In genomic region chr4:38735870-38736269, GRCh38 we compare ENCODE assay signal across 28 cellular contexts. TPM values are rescaled to one million over a fixed set of nuclear protein-coding genes. Genes with fewer than 3 reads are reported as not detected.
"Had no signal": no experiment of that assay in that cellular context is flagged by ENCODE, and none has a peak within 500 bp of the region (broad histone marks: within the 10 kb centered on the region; RNA-seq: fewer than 3 reads in every experiment).

No MANE protein-coding gene starts in this region.

- H3K4me3 ChIP-seq: stomach, suprapubic skin, testis, thoracic aorta, thyroid gland, tibial artery, tibial nerve, transverse colon, upper lobe of left lung, upper lobe of right lung, uterus, vagina had no signal

- H3K27me3 Mint-ChIP-seq: stimulated activated naive CD8-positive, alpha-beta T cell treated with anti-CD3 and anti-CD28 coated beads, Interleukin-15, amount 100 ng/mL, for 72 hours; type B pancreatic cell had no signal

- H3K9me3 ChIP-seq: stomach, suprapubic skin, testis, thoracic aorta, thyroid gland, tibial artery, tibial nerve, transverse colon, upper lobe of left lung, upper lobe of right lung, uterus, vagina had no signal

- H3K27ac ChIP-seq: stomach, suprapubic skin, testis, thoracic aorta, thyroid gland, tibial artery, tibial nerve, transverse colon, upper lobe of left lung, upper lobe of right lung, uterus, vagina had no signal

- ATAC-seq: stimulated activated effector memory CD8-positive, alpha-beta T cell treated with anti-CD3 and anti-CD28 coated beads, Interleukin-12 subunit alpha, Interleukin-12 subunit beta, amount 100 ng/mL, for 72 hours; stimulated activated naive B cell treated with anti-CD40 and anti-IgM and Interleukin-4, amounts not matched to agents 10 μg/mL and 1 μg/mL and 100 μg/mL, for 72 hours; stimulated activated naive CD8-positive, alpha-beta T cell treated with anti-CD3 and anti-CD28 coated beads, Interleukin-15, amount 100 ng/mL, for 72 hours; stimulated activated naive CD8-positive, alpha-beta T cell treated with anti-CD3 and anti-CD28 coated beads, Interleukin-15, Interleukin-2, amounts not matched to agents 100 U/mL and 50 U/mL, for 24 hours; upper lobe of right lung had no signal

- H3K27ac Mint-ChIP-seq: stimulated activated effector memory CD8-positive, alpha-beta T cell treated with anti-CD3 and anti-CD28 coated beads, Interleukin-12 subunit alpha, Interleukin-12 subunit beta, amount 100 ng/mL, for 72 hours; stimulated activated naive B cell treated with anti-CD40 and anti-IgM and Interleukin-4, amounts not matched to agents 10 μg/mL and 1 μg/mL and 100 μg/mL, for 72 hours; stimulated activated naive CD8-positive, alpha-beta T cell treated with anti-CD3 and anti-CD28 coated beads, Interleukin-15, amount 100 ng/mL, for 72 hours; stimulated activated naive CD8-positive, alpha-beta T cell treated with anti-CD3 and anti-CD28 coated beads, Interleukin-15, Interleukin-2, amounts not matched to agents 100 ng/mL and 50 ng/mL, for 24 hours; type B pancreatic cell had no signal

- H3K36me3 Mint-ChIP-seq: type B pancreatic cell had no signal

- FAIRE-seq: urothelium cell line had no signal

- DNase-seq: stimulated activated CD4-positive, alpha-beta T cell treated with anti-CD3 and anti-CD28 coated beads, Interleukin-2, amount 100 ng/mL, for 48 hours; stimulated activated CD4-positive, alpha-beta T cell treated with anti-CD3 and anti-CD28 coated beads, Interleukin-4, amount 100 ng/mL, for 1 hour; stimulated activated CD4-positive, alpha-beta T cell treated with anti-CD3 and anti-CD28 coated beads, Interleukin-4, amount 100 ng/mL, for 24 hours; stimulated activated CD4-positive, alpha-beta T cell treated with anti-CD3 and anti-CD28 coated beads, Interleukin-4, amount 100 ng/mL, for 4 hours; stimulated activated CD8-positive, alpha-beta memory T cell treated with anti-CD3 and anti-CD28 coated beads, Interleukin-4, amount 100 ng/mL, for 48 hours; stimulated activated naive B cell treated with anti-CD40 and anti-IgM and Interleukin-4, amounts not matched to agents 10 μg/mL and 1 μg/mL and 100 μg/mL, for 72 hours; stimulated activated naive CD4-positive, alpha-beta T cell; stimulated activated naive CD4-positive, alpha-beta T cell treated with Interleukin-2 at 50 U/mL for 16 hours; stimulated activated naive CD8-positive, alpha-beta T cell treated with anti-CD3 and anti-CD28 coated beads, Interleukin-15, amount 100 ng/mL, for 72 hours; stimulated activated naive CD8-positive, alpha-beta T cell treated with anti-CD3 and anti-CD28 coated beads, Interleukin-15, Interleukin-2, amounts not matched to agents 100 U/mL and 50 U/mL, for 24 hours; stomach; substantia nigra; testis; thyroid gland; tibial artery; transverse colon; trophoblast cell; upper lobe of left lung; upper lobe of right lung; uterus had no signal

- H3K27me3 ChIP-seq: stomach, suprapubic skin, testis, thyroid gland, tibial artery, tibial nerve, transverse colon, upper lobe of left lung, upper lobe of right lung, uterus, vagina had no signal

- H3K4me3 Mint-ChIP-seq: stimulated activated effector memory CD8-positive, alpha-beta T cell treated with anti-CD3 and anti-CD28 coated beads, Interleukin-12 subunit alpha, Interleukin-12 subunit beta, amount 100 ng/mL, for 72 hours; stimulated activated naive B cell treated with anti-CD40 and anti-IgM and Interleukin-4, amounts not matched to agents 10 μg/mL and 1 μg/mL and 100 μg/mL, for 72 hours; stimulated activated naive CD8-positive, alpha-beta T cell treated with anti-CD3 and anti-CD28 coated beads, Interleukin-15, amount 100 ng/mL, for 72 hours; stimulated activated naive CD8-positive, alpha-beta T cell treated with anti-CD3 and anti-CD28 coated beads, Interleukin-15, Interleukin-2, amounts not matched to agents 100 ng/mL and 50 ng/mL, for 24 hours; type B pancreatic cell had no signal

- H3K36me3 ChIP-seq: stomach, suprapubic skin, thoracic aorta, thyroid gland, tibial artery, tibial nerve, transverse colon, upper lobe of left lung, upper lobe of right lung, uterus, vagina had no signal

- H3K9me3 Mint-ChIP-seq: stimulated activated effector memory CD8-positive, alpha-beta T cell treated with anti-CD3 and anti-CD28 coated beads, Interleukin-12 subunit alpha, Interleukin-12 subunit beta, amount 100 ng/mL, for 72 hours; type B pancreatic cell had no signal

- H3K4me1 ChIP-seq: testis, upper lobe of right lung, uterus had no signal

RNA-seq across cellular contexts. Expression of gene TLR10, which starts 46.9 kb away (rescaled TPM):
- total RNA-seq: vagina had no signal
